In the genomic region with DNA sequence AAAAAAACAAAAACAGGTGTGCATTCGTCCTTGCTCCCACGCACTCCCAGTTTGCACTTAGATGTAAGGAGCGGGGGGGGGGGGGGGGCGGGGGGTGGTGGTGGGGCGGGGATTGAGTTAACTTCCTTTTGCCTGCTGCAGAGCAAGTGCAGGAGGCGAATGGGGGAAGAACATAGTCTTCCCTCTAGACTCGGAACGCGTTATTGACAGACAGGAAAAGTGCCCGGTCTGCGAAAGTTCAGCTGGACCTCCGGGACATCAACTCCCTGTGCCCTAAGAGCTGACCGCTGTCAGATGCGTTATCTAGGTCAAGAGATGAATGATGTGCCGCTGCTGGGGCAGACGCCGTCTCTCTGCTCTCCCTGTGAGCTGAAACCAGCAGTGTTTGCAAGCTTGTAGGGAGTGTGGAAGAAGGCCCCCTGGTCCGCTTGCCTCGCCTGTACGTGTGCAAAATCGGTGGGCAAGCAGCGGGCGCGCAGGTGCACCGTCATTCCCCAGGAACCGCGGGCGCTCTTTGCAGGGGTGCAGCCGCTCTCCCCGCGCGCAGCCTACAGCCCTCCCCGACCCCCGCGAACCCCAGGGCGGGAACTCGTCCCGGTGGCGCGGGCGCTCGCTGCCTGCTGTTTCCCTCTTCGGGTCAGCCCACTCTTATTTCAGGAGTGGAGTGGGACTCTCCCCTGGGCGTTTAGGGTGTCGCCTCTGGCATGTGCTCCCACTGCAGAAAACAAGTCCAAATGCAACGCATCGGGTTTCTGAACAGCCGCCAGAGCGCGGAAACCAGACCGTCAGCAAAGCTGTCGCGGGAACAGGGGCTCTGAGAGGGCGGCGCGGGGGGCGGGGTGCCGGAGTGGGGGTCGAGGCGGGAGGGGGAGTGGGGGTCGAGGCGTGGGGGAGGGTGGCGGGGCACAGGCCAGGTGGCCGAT, we compare ENCODE assay signal across 8 cellular contexts. TPM values are rescaled to one million over a fixed set of nuclear protein-coding genes. Genes with fewer than 3 reads are reported as not detected.
A peak's percentile ranks its signal among the peaks of the same experiment; 100 is the strongest.
DNase-seq lines count a peak whose midpoint lies in the region; ATAC-seq and TF ChIP-seq lines count a peak whose summit lies in the region.

No MANE protein-coding gene starts in this region.

- intact Hi-C loops in ovary (cut with DNase I), result loop anchor here in 3 of 4 donors (5.0 to 10.0 kb wide), 4 partner anchors 56 to 201 kb away; no protein-coding TSS in a partner anchor

- no peak for TF ChIP-seq POLR2A in ovary (IDR thresholded peaks at IDR 0.05)

- H2AFZ ChIP-seq in Karpas-422 (ENCODE audit: low read length), result peak overlapping the region; percentile 91

- peaks cover 16% of the 10 kb centered on the region; the same call in 1 of the 2 replicates for H4K20me1 ChIP-seq in Karpas-422 (ENCODE audit: insufficient read depth, low read depth, low read length)

- H3K36me3 ChIP-seq in Karpas-422 (ENCODE audit: insufficient read depth, low read length) (no peaks in the 10 kb centered on the region), ovary (no peaks in the 10 kb centered on the region)

- peak overlapping the region; percentile 97 for H3K4me2 ChIP-seq in Karpas-422 (ENCODE audit: low read depth, low read length, poor library complexity, severe bottlenecking)

- H3K4me1 ChIP-seq in Karpas-422 (ENCODE audit: low read length), result peaks cover 46% of the 10 kb centered on the region
- H3K4me1 ChIP-seq in ovary (ENCODE audit: insufficient read depth), result peaks cover 12% of the 10 kb centered on the region

- peak overlapping the region; percentile 75 for H3K4me3 Mint-ChIP-seq in activated T-cell treated with anti-CD3 and anti-CD28 coated beads, Interleukin-2, amount 50 U/mL, for 24 hours

- H3K27ac ChIP-seq in Karpas-422 (ENCODE audit: low read length), result no peak overlapping the region; the same call in 1 of the 2 replicates
- H3K27ac ChIP-seq in ovary, result peak overlapping the region; percentile 85 to 89

- H3K27ac Mint-ChIP-seq in activated T-cell treated with anti-CD3 and anti-CD28 coated beads, Interleukin-2, amount 50 U/mL, for 24 hours, result peak overlapping the region; percentile 76

- no peaks in the 10 kb centered on the region for H3K27me3 ChIP-seq in Karpas-422 (ENCODE audit: low read length)
- H3K27me3 ChIP-seq in ovary, result no peaks in the 10 kb centered on the region

- no peak for TF ChIP-seq CTCF in ovary (IDR thresholded peaks at IDR 0.05)

- H3K9me3 ChIP-seq in Karpas-422 (ENCODE audit: low read length) (no peaks in the 10 kb centered on the region), ovary (no peaks in the 10 kb centered on the region)

- no peaks in the 10 kb centered on the region for H3K9me2 ChIP-seq in Karpas-422 (replicated peaks; ENCODE audit: insufficient read depth, low read length)

- no peak for TF ChIP-seq EP300 in ovary (IDR thresholded peaks at IDR 0.05)

- 0 to 2% (median 2%) methylated on average over 40 to 64 of the region's 64 CpGs for WGBS in ovary, 3 donors

- peak overlapping the region; percentile 86 for H3K9ac ChIP-seq in Karpas-422 (ENCODE audit: low read length)

- H3K4me1 Mint-ChIP-seq in activated T-cell treated with anti-CD3 and anti-CD28 coated beads, Interleukin-2, amount 50 U/mL, for 24 hours (ENCODE audit: low read depth), result peaks cover 44% of the 10 kb centered on the region

- H3K36me3 Mint-ChIP-seq in activated T-cell treated with anti-CD3 and anti-CD28 coated beads, Interleukin-2, amount 50 U/mL, for 24 hours (ENCODE audit: low read depth), result peaks cover 13% of the 10 kb centered on the region

- peak; percentile 70 for DNase-seq in DMS53 (lab: John Stamatoyannopoulos, UW)
- DNase-seq in Karpas-422, result peak; percentile 70
- peak; percentile 68 for DNase-seq in activated T-cell treated with anti-CD3 and anti-CD28 coated beads, Interleukin-2, amount 50 U/mL, for 24 hours
- peak; percentile 31 for DNase-seq in germinal center (ENCODE audit: low spot score)
- DNase-seq in ovary, result peak; percentile 55 to 71 (median 69)

- peaks cover 22% of the 10 kb centered on the region for H3K79me2 ChIP-seq in Karpas-422 (ENCODE audit: low read length)

- H3K9me3 Mint-ChIP-seq in activated T-cell treated with anti-CD3 and anti-CD28 coated beads, Interleukin-2, amount 50 U/mL, for 24 hours, result no peaks in the 10 kb centered on the region

- H3K27me3 Mint-ChIP-seq in activated T-cell treated with anti-CD3 and anti-CD28 coated beads, Interleukin-2, amount 50 U/mL, for 24 hours, result no peaks in the 10 kb centered on the region

- H3K4me3 ChIP-seq in Karpas-422 (ENCODE audit: low read length) (peak overlapping the region; percentile 89), ovary (peak overlapping the region; percentile 83)

- ATAC-seq in HG03108 (IDR thresholded peaks at IDR 0.05; ENCODE audit: unreplicated experiment) (no peak), GM21526 (IDR thresholded peaks at IDR 0.05; ENCODE audit: low FRiP score, unreplicated experiment) (no peak), HG03045 (IDR thresholded peaks at IDR 0.05; ENCODE audit: unreplicated experiment) (no peak)

RNA-seq across cellular contexts. Expression of a gene that starts 1.9 kb away (rescaled TPM):
- 43.6 and 61.2 TPM in 2 replicates for total RNA-seq in Karpas-422 (2014; rRNA removed; shearing (Covaris generic); ENCODE audit: low replicate concordance)
- 10 to 100 TPM; 28.7 to 60.8 (median 41.6) TPM for total RNA-seq in ovary
- 10 to 100 TPM; 15.3 to 24.5 TPM for polyA plus RNA-seq in ovary
